ENCODE assay signal across 8 cellular contexts in genomic region chr2:65227035-65227470, GRCh38. TPM values are rescaled to one million over a fixed set of nuclear protein-coding genes. Genes with fewer than 3 reads are reported as not detected.
DNase-seq lines count a peak whose midpoint lies in the region; ATAC-seq and TF ChIP-seq lines count a peak whose summit lies in the region.

No MANE protein-coding gene starts in this region.

- no peaks in the 10 kb centered on the region for H3K9me3 ChIP-seq in neural progenitor cell (ENCODE audit: low read depth)

- ATAC-seq in GM19351 (IDR thresholded peaks at IDR 0.05; ENCODE audit: unreplicated experiment) (peak; percentile 11), HG03354 (IDR thresholded peaks at IDR 0.05; ENCODE audit: poor library complexity, severe bottlenecking, unreplicated experiment) (peak; percentile 25), T-cell (replicated peaks in 1 of 4) (peak in 3 of 4 experiments; percentile 1 to 13 (median 12))

- H3K4me1 Mint-ChIP-seq in T-cell (peaks cover 28 to 39% (median 38%) of the 10 kb centered on the region in 3 donors), neural progenitor cell (peaks cover 17% of the 10 kb centered on the region)

- peak overlapping the region; percentile 93 for H3K4me3 ChIP-seq in neural progenitor cell

- DNase-seq in COLO668 (lab: John Stamatoyannopoulos, UW; ENCODE audit: unreplicated experiment) (peak; percentile 25), T-cell (peak in 3 of 34 experiments; percentile 4 to 13 (median 4)), fibroblast of gingiva (ENCODE audit: low read depth) (peak; percentile 2), neural progenitor cell (ENCODE audit: low spot score) (no peak), NCI-H226 (no peak), NCI-H524 treated with DMSO at 0.1 percent for 48 hours (lab: John Stamatoyannopoulos, UW) (no peak)

- H3K79me2 ChIP-seq in neural progenitor cell (ENCODE audit: low read depth), result peaks cover 56% of the 10 kb centered on the region

- H2AFZ ChIP-seq in neural progenitor cell (replicated peaks), result peak overlapping the region; percentile 97

- CTCF ChIA-PET in T-cell (lab: Charles Lee), result interaction anchor here in 1 of 2 donors (0.6 to 1.6 kb wide), 11 partner anchors 24 to 688 kb away, joined by 3 to 7 read pairs (median 3); partner anchors contain the start of genes CEP68 and RAB1A

- no peaks in the 10 kb centered on the region for H3K27me3 ChIP-seq in neural progenitor cell

- H3K4me2 ChIP-seq in neural progenitor cell, result peak overlapping the region; percentile 91

- peaks cover 12% of the 10 kb centered on the region for H3K4me1 ChIP-seq in neural progenitor cell

- peaks cover 11% of the 10 kb centered on the region for H4K20me1 ChIP-seq in neural progenitor cell (ENCODE audit: low read depth)

- H3K9me3 Mint-ChIP-seq in T-cell (no peaks in the 10 kb centered on the region), neural progenitor cell (no peaks in the 10 kb centered on the region)

- peaks cover 12% of the 10 kb centered on the region for H3F3A ChIP-seq in neural progenitor cell (ENCODE audit: low read depth)

- H3K27ac ChIP-seq in neural progenitor cell, result no peak overlapping the region

- peak overlapping the region; percentile 75 for H3K9ac ChIP-seq in neural progenitor cell

- peaks cover 0 to 2% of the 10 kb centered on the region in 2 donors for H3K27me3 Mint-ChIP-seq in T-cell
- no peaks in the 10 kb centered on the region for H3K27me3 Mint-ChIP-seq in neural progenitor cell (ENCODE audit: insufficient read depth, low read depth)

- H3K4me3 Mint-ChIP-seq in T-cell (peak overlapping the region; percentile 98 to 99 (median 99)), neural progenitor cell (peak overlapping the region; percentile 99)

- H3K36me3 ChIP-seq in neural progenitor cell, result no peaks in the 10 kb centered on the region

- H3K36me3 Mint-ChIP-seq in T-cell, result peaks cover 9% of the 10 kb centered on the region
- H3K36me3 Mint-ChIP-seq in neural progenitor cell, result no peaks in the 10 kb centered on the region

- POLR2A ChIA-PET in T-cell (lab: Charles Lee), result interaction anchor here (0.6 to 1.3 kb wide), 27 partner anchors 9 to 1637 kb away, joined by 3 to 26 read pairs (median 7); partner anchors contain the start of genes RAB1A (in 2 of the 2), CEP68 (in 1 of the 2) and SERTAD2 (in 1 of the 2)

- TF ChIP-seq CTCF in neural progenitor cell (IDR thresholded peaks at IDR 0.05), result no peak

- H3K27ac Mint-ChIP-seq in T-cell, result peak overlapping the region; percentile 97 to 99
- H3K27ac Mint-ChIP-seq in neural progenitor cell, result peak overlapping the region; percentile 95

RNA-seq across cellular contexts. Expression of gene ACTR2, which starts 0.6 kb away (rescaled TPM):
- total RNA-seq in T-cell (100 to 1,000 TPM; 234 to 267 (median 246) TPM), neural progenitor cell (ENCODE audit: low replicate concordance) (84.6 and 124 TPM in 2 replicates)

Comparison
In these comparisons a context has a peak if more than half of its experiments do, and no peak if none do; other contexts are left out.
1. DNase-seq: peak in COLO668 (single experiment) and fibroblast of gingiva (single experiment); none in neural progenitor cell (single experiment), NCI-H226 (single experiment) and NCI-H524 treated with DMSO at 0.1 percent for 48 hours (single experiment).
2. Peak in every context shown above with its lines, with median percentiles within 50 percentile points of each other: ATAC-seq.